ENCODE assay signal across 18 cellular contexts in the genomic region with DNA sequence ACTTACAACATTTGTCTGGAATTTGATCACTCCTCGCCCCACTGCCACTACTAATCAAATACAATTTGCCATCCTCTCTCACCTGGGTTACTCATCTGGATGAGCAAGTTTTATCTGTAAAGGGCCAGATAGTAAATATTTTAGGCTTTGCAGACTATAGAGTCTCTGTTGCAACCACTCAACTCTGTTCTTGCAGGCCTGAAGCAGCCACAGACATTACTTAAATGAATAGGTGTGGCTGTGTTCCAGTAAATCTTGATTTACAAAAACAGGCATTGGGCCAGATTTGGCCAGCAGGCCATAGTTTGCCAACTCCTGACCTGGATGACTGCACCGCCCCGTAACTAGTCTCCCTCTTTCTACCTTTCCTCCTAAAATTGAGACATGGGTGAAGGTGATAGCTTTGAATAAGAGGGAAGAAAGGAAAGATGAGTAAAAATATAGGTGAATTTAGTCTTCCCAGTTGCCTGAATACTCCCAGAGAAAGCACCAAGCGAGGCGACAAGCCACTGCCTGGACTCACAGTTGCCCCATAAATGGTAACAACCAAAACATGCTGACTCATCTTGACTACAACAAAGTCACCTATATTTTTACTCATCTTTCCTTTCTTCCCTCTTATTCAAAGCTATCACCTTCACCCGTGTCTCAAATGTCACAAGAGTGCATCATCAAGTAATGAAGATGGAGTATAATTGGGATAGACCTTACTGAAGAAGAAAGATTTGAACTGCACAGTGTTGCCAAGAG. TPM values are rescaled to one million over a fixed set of nuclear protein-coding genes. Genes with fewer than 3 reads are reported as not detected.
DNase-seq lines count a peak whose midpoint lies in the region; ATAC-seq and TF ChIP-seq lines count a peak whose summit lies in the region.
"Had no signal": no experiment of that assay in that cellular context is flagged by ENCODE, and none has a peak within 500 bp of the region (broad histone marks: within the 10 kb centered on the region; RNA-seq: fewer than 3 reads in every experiment).

No MANE protein-coding gene starts in this region.

- H3K79me2 ChIP-seq in hepatocyte = no peaks in the 10 kb centered on the region

- no peaks in the 10 kb centered on the region for H3K27me3 ChIP-seq in upper lobe of right lung
- no peaks in the 10 kb centered on the region for H3K27me3 ChIP-seq in hepatocyte

- H3K4me3 ChIP-seq in upper lobe of right lung = no peak overlapping the region
- no peak overlapping the region for H3K4me3 ChIP-seq in hepatocyte

- peak; percentile 57 for ATAC-seq in upper lobe of right lung
- ATAC-seq: stimulated activated naive B cell treated with anti-CD40 and anti-IgM and Interleukin-4, amounts not matched to agents 10 μg/mL and 1 μg/mL and 100 μg/mL, for 72 hours had no signal

- TF ChIP-seq CTCF in upper lobe of right lung (IDR thresholded peaks at IDR 0.05) (no peak), hepatocyte (IDR thresholded peaks at IDR 0.05; ENCODE audit: poor library complexity) (no peak), GM20000 (IDR thresholded peaks at IDR 0.05; ENCODE audit: extremely low read depth, missing control alignments) (no peak)

- intact Hi-C loops in upper lobe of right lung (cut with DNase I) = no loop called here

- no peak overlapping the region for H2AFZ ChIP-seq in hepatocyte

- no peak overlapping the region for H3K4me2 ChIP-seq in hepatocyte

- H3K4me1 ChIP-seq in upper lobe of right lung (no peaks in the 10 kb centered on the region), hepatocyte (ENCODE audit: insufficient read depth) (no peaks in the 10 kb centered on the region)

- DNase-seq in NCI-H748 (lab: John Stamatoyannopoulos, UW; ENCODE audit: unreplicated experiment) = peak; percentile 13
- DNase-seq in NCI-H748 treated with DMSO at 0.1 percent for 48 hours (lab: John Stamatoyannopoulos, UW) = no peak
- peak; percentile 33 for DNase-seq in amniotic epithelial cell (ENCODE audit: low read depth)
- peak; percentile 43 for DNase-seq in kidney tubule cell (ENCODE audit: low spot score)
- no peak for DNase-seq in upper lobe of right lung
- DNase-seq in EL = no peak
- DNase-seq in hepatocyte (ENCODE audit: low spot score) = no peak
- DNase-seq in GM20000 (ENCODE audit: low spot score) = no peak
- DNase-seq: ACHN; activated CD4-positive, alpha-beta T cell treated with anti-CD3 and anti-CD28 coated beads, Interleukin-2, amount 50 U/mL, for 4 hours; activated T-cell treated with anti-CD3 and anti-CD28 coated beads, Interleukin-2, amount 50 U/mL, for 1 hour; DMS153; head of caudate nucleus; MM.1S; NCI-H1694; NCI-H524; stimulated activated naive B cell treated with anti-CD40 and anti-IgM and Interleukin-4, amounts not matched to agents 10 μg/mL and 1 μg/mL and 100 μg/mL, for 72 hours; SW 1271 had no signal

- no peaks in the 10 kb centered on the region for H3K36me3 ChIP-seq in upper lobe of right lung
- no peaks in the 10 kb centered on the region for H3K36me3 ChIP-seq in hepatocyte (replicated peaks; ENCODE audit: insufficient read depth, low read depth)

- H3K9me3 ChIP-seq in upper lobe of right lung = no peaks in the 10 kb centered on the region
- no peaks in the 10 kb centered on the region for H3K9me3 ChIP-seq in hepatocyte (ENCODE audit: low read depth)

- no peaks in the 10 kb centered on the region for H4K20me1 ChIP-seq in hepatocyte (ENCODE audit: insufficient read depth, poor library complexity, severe bottlenecking)

- H3K9me2 ChIP-seq in hepatocyte (replicated peaks; ENCODE audit: insufficient read depth) = no peaks in the 10 kb centered on the region

- H3K27ac ChIP-seq in upper lobe of right lung (no peak overlapping the region), hepatocyte (no peak overlapping the region)

- WGBS in hepatocyte (ENCODE audit: low lambda C conversion rate, missing lambda C conversion rate) = 94% methylated on average over 6 of the region's 6 CpGs

RNA-seq across cellular contexts. Expression of a gene that starts 32.5 kb away (rescaled TPM):
- total RNA-seq in upper lobe of right lung (35.9 TPM), hepatocyte (39.9 and 47.6 TPM in 2 replicates)
- 17.9 and 22.4 TPM in 2 replicates for polyA plus RNA-seq in hepatocyte

RNA-seq across cellular contexts. Expression of a gene that starts 33.4 kb away (rescaled TPM):
- total RNA-seq in upper lobe of right lung (32.9 TPM), hepatocyte (41.4 and 42.4 TPM in 2 replicates)
- polyA plus RNA-seq in hepatocyte = 25.4 and 29.4 TPM in 2 replicates

Comparison
In these comparisons a context has a peak if more than half of its experiments do, and no peak if none do; other contexts are left out.
1. DNase-seq: peak in NCI-H748 (single experiment), amniotic epithelial cell (single experiment) and kidney tubule cell (single experiment); none in NCI-H748 treated with DMSO at 0.1 percent for 48 hours (single experiment), upper lobe of right lung (single experiment), EL (single experiment), hepatocyte (single experiment) and GM20000 (single experiment).